In genomic region chr18:57003342-57003741, GRCh38 we compare ENCODE assay signal across 16 cellular contexts.
DNase-seq lines count a peak whose midpoint lies in the region; ATAC-seq and TF ChIP-seq lines count a peak whose summit lies in the region.
"Had no signal": no experiment of that assay in that cellular context is flagged by ENCODE, and none has a peak within 500 bp of the region (broad histone marks: within the 10 kb centered on the region; RNA-seq: fewer than 3 reads in every experiment).

No MANE protein-coding gene starts in this region.

- no peak overlapping the region for H3K4me3 Mint-ChIP-seq in activated CD4-positive, alpha-beta T cell treated with anti-CD3 and anti-CD28 coated beads for 36 hours

- POLR2A ChIA-PET in activated CD4-positive, alpha-beta T cell treated with anti-CD3 and anti-CD28 coated beads for 36 hours (lab: Charles Lee), result no interaction called here

- DNase-seq in activated CD4-positive, alpha-beta T cell treated with anti-CD3 and anti-CD28 coated beads for 36 hours, result no peak
- DNase-seq in activated CD4-positive, alpha-beta T cell treated with anti-CD3 and anti-CD28 coated beads, Interleukin-2, amount 50 U/mL, for 48 hours, result no peak
- DNase-seq in EH (ENCODE audit: low read depth) (peak; percentile 6), SJCRH30 (no peak), hepatocyte (ENCODE audit: low spot score) (no peak), RKO (ENCODE audit: low spot score) (no peak), foreskin fibroblast (no peak), cerebellum (ENCODE audit: low spot score) (no peak)
- DNase-seq: C1 segment of cervical spinal cord, MV-4-11, NCI-H187 treated with DMSO at 0.1 percent for 48 hours, NCI-H526 treated with DMSO at 0.1 percent for 48 hours, PC-9 had no signal

- no peaks in the 10 kb centered on the region for H3K27me3 ChIP-seq in SJCRH30
- no peaks in the 10 kb centered on the region for H3K27me3 ChIP-seq in hepatocyte

- no peak overlapping the region for H3K4me2 ChIP-seq in hepatocyte
- H3K4me2 ChIP-seq: A549, PC-9 had no signal

- H3K27ac ChIP-seq in SJCRH30 (peak overlapping the region; percentile 38; the same call in 1 of the 2 replicates), hepatocyte (peak overlapping the region; percentile 39)
- H3K27ac ChIP-seq: HL-60, PC-9 had no signal

- peak overlapping the region; percentile 37 for H3K27ac Mint-ChIP-seq in activated CD4-positive, alpha-beta T cell treated with anti-CD3 and anti-CD28 coated beads for 36 hours

- no peaks in the 10 kb centered on the region for H3K9me2 ChIP-seq in hepatocyte (replicated peaks; ENCODE audit: insufficient read depth)

- H4K20me1 ChIP-seq in hepatocyte (ENCODE audit: insufficient read depth, poor library complexity, severe bottlenecking), result no peaks in the 10 kb centered on the region

- 24% methylated on average over 2 of the region's 2 CpGs for WGBS in hepatocyte (ENCODE audit: low lambda C conversion rate, missing lambda C conversion rate)

- CTCF ChIA-PET in activated CD4-positive, alpha-beta T cell treated with anti-CD3 and anti-CD28 coated beads for 36 hours (lab: Charles Lee), result interaction anchor here (0.8 to 1.2 kb wide), 3 partner anchors 9 to 12 kb away, joined by 3 to 4 read pairs (median 4); no protein-coding TSS in a partner anchor

- no peaks in the 10 kb centered on the region for H3K36me3 Mint-ChIP-seq in activated CD4-positive, alpha-beta T cell treated with anti-CD3 and anti-CD28 coated beads for 36 hours (ENCODE audit: low read depth)

- no peaks in the 10 kb centered on the region for H3K9me3 Mint-ChIP-seq in activated CD4-positive, alpha-beta T cell treated with anti-CD3 and anti-CD28 coated beads for 36 hours (ENCODE audit: low read depth)

- no peaks in the 10 kb centered on the region for H3K79me2 ChIP-seq in hepatocyte

- intact Hi-C loops in activated CD4-positive, alpha-beta T cell treated with anti-CD3 and anti-CD28 coated beads for 36 hours (cut with DNase I, micrococcal nuclease), result loop anchor here in 1 of 2 experiments (5.0 to 10.0 kb wide), 3 partner anchors 349 to 1539 kb away; partner anchors contain the start of gene WDR7

- ATAC-seq in activated CD4-positive, alpha-beta T cell treated with anti-CD3 and anti-CD28 coated beads for 36 hours, result no peak
- ATAC-seq: A549 had no signal

- H3K4me1 ChIP-seq in SJCRH30 (peaks cover 23% of the 10 kb centered on the region), hepatocyte (ENCODE audit: insufficient read depth) (peaks cover 10% of the 10 kb centered on the region)
- H3K4me1 ChIP-seq: HAP-1 had no signal

- H3K4me1 Mint-ChIP-seq in activated CD4-positive, alpha-beta T cell treated with anti-CD3 and anti-CD28 coated beads for 36 hours, result peaks cover 34% of the 10 kb centered on the region

- H2AFZ ChIP-seq in hepatocyte, result no peak overlapping the region
- H2AFZ ChIP-seq: PC-9 had no signal

- no peaks in the 10 kb centered on the region for H3K36me3 ChIP-seq in SJCRH30
- H3K36me3 ChIP-seq in hepatocyte (replicated peaks; ENCODE audit: insufficient read depth, low read depth), result no peaks in the 10 kb centered on the region
- H3K36me3 ChIP-seq: HAP-1 had no signal

- no peaks in the 10 kb centered on the region for H3K9me3 ChIP-seq in SJCRH30 (replicated peaks)
- H3K9me3 ChIP-seq in hepatocyte (ENCODE audit: low read depth), result no peaks in the 10 kb centered on the region
- H3K9me3 ChIP-seq: A549, HAP-1 had no signal

- no peaks in the 10 kb centered on the region for H3K27me3 Mint-ChIP-seq in activated CD4-positive, alpha-beta T cell treated with anti-CD3 and anti-CD28 coated beads for 36 hours

- TF ChIP-seq CTCF in hepatocyte (IDR thresholded peaks at IDR 0.05; ENCODE audit: poor library complexity) (no peak), foreskin fibroblast (IDR thresholded peaks at IDR 0.05; ENCODE audit: low read depth, low read length) (no peak)

- H3K4me3 ChIP-seq in SJCRH30, result no peak overlapping the region
- no peak overlapping the region for H3K4me3 ChIP-seq in hepatocyte
- no peak overlapping the region for H3K4me3 ChIP-seq in foreskin fibroblast (ENCODE audit: low read depth in 1 of 2, low read length in 2 of 2)
- H3K4me3 ChIP-seq: A549, HAP-1, PC-9 had no signal
